In the genomic region with DNA sequence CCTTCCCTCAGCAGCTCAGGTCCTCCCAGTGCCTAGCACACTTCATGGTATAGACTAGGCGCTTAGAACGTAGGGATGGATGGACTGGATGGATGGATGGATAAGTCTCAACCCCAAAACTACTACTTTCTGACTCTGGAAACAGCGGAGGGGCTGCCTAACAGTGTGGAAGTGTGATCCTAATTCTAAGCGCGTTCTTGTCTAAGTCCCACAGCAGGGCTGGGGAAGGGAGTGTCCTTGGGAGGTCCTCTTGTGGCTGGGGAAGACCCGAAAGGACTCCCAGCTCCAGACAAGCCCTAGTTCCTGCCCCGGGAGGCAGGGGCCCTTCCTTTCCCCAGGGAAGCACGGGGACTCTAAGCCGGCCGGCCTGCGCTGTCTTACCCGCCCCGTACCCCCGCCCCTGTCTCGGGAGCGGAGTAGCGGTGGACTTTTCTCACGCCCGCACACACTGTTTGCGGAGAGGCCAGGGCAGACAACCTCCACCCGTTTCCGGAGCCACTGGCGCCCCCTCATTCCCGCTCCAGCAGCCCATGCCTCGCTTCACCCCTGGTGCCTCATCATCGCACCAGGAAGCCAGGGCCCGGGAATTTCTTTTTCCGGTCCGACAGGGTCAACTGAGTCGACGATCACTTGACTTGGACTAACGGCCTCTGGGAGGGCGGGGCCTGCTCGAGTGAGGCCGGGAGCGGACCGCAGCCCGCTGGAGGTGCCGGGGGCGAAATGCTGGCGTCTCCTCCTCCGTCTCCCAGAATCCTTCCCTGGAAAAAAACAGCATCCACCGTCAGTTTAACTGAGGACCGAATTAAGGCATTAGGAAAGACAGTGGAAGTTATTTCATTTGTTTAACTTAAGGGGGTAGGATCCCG, we compare ENCODE assay signal across 1 cellular context.
TF ChIP-seq lines count a peak whose summit lies in the region.

No MANE protein-coding gene starts in this region.

TF ChIP-seq in K562, 482 proteins besides CTCF, POLR2A, EP300 and RAD21 (continued from another document and continues in another):
- TF ChIP-seq, protein P1, sequence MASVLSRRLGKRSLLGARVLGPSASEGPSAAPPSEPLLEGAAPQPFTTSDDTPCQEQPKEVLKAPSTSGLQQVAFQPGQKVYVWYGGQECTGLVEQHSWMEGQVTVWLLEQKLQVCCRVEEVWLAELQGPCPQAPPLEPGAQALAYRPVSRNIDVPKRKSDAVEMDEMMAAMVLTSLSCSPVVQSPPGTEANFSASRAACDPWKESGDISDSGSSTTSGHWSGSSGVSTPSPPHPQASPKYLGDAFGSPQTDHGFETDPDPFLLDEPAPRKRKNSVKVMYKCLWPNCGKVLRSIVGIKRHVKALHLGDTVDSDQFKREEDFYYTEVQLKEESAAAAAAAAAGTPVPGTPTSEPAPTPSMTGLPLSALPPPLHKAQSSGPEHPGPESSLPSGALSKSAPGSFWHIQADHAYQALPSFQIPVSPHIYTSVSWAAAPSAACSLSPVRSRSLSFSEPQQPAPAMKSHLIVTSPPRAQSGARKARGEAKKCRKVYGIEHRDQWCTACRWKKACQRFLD (CRISPR knock-in tag; IDR thresholded peaks at IDR 0.05), result peak; percentile 76; the same call in 1 of the 2 replicates
- TF ChIP-seq, protein P2, sequence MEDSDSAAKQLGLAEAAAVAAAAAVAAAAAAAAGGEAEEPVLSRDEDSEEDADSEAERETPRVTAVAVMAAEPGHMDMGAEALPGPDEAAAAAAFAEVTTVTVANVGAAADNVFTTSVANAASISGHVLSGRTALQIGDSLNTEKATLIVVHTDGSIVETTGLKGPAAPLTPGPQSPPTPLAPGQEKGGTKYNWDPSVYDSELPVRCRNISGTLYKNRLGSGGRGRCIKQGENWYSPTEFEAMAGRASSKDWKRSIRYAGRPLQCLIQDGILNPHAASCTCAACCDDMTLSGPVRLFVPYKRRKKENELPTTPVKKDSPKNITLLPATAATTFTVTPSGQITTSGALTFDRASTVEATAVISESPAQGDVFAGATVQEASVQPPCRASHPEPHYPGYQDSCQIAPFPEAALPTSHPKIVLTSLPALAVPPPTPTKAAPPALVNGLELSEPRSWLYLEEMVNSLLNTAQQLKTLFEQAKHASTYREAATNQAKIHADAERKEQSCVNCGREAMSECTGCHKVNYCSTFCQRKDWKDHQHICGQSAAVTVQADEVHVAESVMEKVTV (CRISPR knock-in tag; IDR thresholded peaks at IDR 0.05), result no peak
- TF ChIP-seq NR2C2 (CRISPR knock-in tag; IDR thresholded peaks at IDR 0.05) (no peak), NR2C2 (tag; IDR thresholded peaks at IDR 0.05) (peak; percentile 96), SMAD3 (CRISPR knock-in tag; conservative IDR thresholded peaks at IDR 0.05) (no peak), ZFP36 (IDR thresholded peaks at IDR 0.05; ENCODE audit: low read depth, low read length, partially characterized antibody) (peak; percentile 8), NFIX (CRISPR knock-in tag; IDR thresholded peaks at IDR 0.05; ENCODE audit: low read depth) (no peak), SLC30A9 (CRISPR knock-in tag; IDR thresholded peaks at IDR 0.05) (no peak), RHOXF2B (CRISPR knock-in tag; conservative IDR thresholded peaks at IDR 0.05) (no peak), CBX1 (IDR thresholded peaks at IDR 0.05; ENCODE audit: low read depth) (0 out of 2 replicates have a peak, but pooled peaks have one; percentile 25), JUNB (CRISPR knock-in tag; conservative IDR thresholded peaks at IDR 0.05) (no peak), ZBTB17 (CRISPR knock-in tag; IDR thresholded peaks at IDR 0.05) (peak; percentile 56; the same call in 1 of the 2 replicates), GABPA (tag; conservative IDR thresholded peaks at IDR 0.05; ENCODE audit: low read depth) (peak; percentile 89), SUPT5H (IDR thresholded peaks at IDR 0.05) (no peak), ZFP30 (CRISPR knock-in tag; IDR thresholded peaks at IDR 0.05; ENCODE audit: borderline replicate concordance) (no peak), ATF7 (IDR thresholded peaks at IDR 0.05) (no peak), ZNF644 (tag; IDR thresholded peaks at IDR 0.05; ENCODE audit: low read depth) (no peak), CREM (IDR thresholded peaks at IDR 0.05; ENCODE audit: low read depth) (peak; percentile 12; the same call in 1 of the 2 replicates), ZEB2 (IDR thresholded peaks at IDR 0.05) (no peak), KHSRP (IDR thresholded peaks at IDR 0.05) (no peak), ARHGAP35 (IDR thresholded peaks at IDR 0.05; ENCODE audit: partially characterized antibody) (no peak), SMARCB1 (IDR thresholded peaks at IDR 0.05; ENCODE audit: insufficient read length, low read depth) (no peak), RBFOX2 (IDR thresholded peaks at IDR 0.05; ENCODE audit: low read depth, low read length) (peak; percentile 76), POLR2G (IDR thresholded peaks at IDR 0.05; ENCODE audit: low read depth, low read length) (peak; percentile 76), ZNF347 (CRISPR knock-in tag; IDR thresholded peaks at IDR 0.05; ENCODE audit: low read depth) (no peak), KAT2B (IDR thresholded peaks at IDR 0.05; ENCODE audit: low read depth, low read length) (no peak)
- TF ChIP-seq, protein P3, sequence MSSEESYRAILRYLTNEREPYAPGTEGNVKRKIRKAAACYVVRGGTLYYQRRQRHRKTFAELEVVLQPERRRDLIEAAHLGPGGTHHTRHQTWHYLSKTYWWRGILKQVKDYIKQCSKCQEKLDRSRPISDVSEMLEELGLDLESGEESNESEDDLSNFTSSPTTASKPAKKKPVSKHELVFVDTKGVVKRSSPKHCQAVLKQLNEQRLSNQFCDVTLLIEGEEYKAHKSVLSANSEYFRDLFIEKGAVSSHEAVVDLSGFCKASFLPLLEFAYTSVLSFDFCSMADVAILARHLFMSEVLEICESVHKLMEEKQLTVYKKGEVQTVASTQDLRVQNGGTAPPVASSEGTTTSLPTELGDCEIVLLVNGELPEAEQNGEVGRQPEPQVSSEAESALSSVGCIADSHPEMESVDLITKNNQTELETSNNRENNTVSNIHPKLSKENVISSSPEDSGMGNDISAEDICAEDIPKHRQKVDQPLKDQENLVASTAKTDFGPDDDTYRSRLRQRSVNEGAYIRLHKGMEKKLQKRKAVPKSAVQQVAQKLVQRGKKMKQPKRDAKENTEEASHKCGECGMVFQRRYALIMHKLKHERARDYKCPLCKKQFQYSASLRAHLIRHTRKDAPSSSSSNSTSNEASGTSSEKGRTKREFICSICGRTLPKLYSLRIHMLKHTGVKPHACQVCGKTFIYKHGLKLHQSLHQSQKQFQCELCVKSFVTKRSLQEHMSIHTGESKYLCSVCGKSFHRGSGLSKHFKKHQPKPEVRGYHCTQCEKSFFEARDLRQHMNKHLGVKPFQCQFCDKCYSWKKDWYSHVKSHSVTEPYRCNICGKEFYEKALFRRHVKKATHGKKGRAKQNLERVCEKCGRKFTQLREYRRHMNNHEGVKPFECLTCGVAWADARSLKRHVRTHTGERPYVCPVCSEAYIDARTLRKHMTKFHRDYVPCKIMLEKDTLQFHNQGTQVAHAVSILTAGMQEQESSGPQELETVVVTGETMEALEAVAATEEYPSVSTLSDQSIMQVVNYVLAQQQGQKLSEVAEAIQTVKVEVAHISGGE (CRISPR knock-in tag; IDR thresholded peaks at IDR 0.05), result peak in 1 of 3 experiments; percentile 95; a peak in 2 of 6 replicates
- TF ChIP-seq, protein P4, sequence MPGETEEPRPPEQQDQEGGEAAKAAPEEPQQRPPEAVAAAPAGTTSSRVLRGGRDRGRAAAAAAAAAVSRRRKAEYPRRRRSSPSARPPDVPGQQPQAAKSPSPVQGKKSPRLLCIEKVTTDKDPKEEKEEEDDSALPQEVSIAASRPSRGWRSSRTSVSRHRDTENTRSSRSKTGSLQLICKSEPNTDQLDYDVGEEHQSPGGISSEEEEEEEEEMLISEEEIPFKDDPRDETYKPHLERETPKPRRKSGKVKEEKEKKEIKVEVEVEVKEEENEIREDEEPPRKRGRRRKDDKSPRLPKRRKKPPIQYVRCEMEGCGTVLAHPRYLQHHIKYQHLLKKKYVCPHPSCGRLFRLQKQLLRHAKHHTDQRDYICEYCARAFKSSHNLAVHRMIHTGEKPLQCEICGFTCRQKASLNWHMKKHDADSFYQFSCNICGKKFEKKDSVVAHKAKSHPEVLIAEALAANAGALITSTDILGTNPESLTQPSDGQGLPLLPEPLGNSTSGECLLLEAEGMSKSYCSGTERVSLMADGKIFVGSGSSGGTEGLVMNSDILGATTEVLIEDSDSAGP (CRISPR knock-in tag; IDR thresholded peaks at IDR 0.05), result no peak
- TF ChIP-seq, protein P5, sequence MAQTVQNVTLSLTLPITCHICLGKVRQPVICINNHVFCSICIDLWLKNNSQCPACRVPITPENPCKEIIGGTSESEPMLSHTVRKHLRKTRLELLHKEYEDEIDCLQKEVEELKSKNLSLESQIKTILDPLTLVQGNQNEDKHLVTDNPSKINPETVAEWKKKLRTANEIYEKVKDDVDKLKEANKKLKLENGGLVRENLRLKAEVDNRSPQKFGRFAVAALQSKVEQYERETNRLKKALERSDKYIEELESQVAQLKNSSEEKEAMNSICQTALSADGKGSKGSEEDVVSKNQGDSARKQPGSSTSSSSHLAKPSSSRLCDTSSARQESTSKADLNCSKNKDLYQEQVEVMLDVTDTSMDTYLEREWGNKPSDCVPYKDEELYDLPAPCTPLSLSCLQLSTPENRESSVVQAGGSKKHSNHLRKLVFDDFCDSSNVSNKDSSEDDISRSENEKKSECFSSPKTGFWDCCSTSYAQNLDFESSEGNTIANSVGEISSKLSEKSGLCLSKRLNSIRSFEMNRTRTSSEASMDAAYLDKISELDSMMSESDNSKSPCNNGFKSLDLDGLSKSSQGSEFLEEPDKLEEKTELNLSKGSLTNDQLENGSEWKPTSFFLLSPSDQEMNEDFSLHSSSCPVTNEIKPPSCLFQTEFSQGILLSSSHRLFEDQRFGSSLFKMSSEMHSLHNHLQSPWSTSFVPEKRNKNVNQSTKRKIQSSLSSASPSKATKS (CRISPR knock-in tag; IDR thresholded peaks at IDR 0.05), result no peak
- TF ChIP-seq, protein P6, sequence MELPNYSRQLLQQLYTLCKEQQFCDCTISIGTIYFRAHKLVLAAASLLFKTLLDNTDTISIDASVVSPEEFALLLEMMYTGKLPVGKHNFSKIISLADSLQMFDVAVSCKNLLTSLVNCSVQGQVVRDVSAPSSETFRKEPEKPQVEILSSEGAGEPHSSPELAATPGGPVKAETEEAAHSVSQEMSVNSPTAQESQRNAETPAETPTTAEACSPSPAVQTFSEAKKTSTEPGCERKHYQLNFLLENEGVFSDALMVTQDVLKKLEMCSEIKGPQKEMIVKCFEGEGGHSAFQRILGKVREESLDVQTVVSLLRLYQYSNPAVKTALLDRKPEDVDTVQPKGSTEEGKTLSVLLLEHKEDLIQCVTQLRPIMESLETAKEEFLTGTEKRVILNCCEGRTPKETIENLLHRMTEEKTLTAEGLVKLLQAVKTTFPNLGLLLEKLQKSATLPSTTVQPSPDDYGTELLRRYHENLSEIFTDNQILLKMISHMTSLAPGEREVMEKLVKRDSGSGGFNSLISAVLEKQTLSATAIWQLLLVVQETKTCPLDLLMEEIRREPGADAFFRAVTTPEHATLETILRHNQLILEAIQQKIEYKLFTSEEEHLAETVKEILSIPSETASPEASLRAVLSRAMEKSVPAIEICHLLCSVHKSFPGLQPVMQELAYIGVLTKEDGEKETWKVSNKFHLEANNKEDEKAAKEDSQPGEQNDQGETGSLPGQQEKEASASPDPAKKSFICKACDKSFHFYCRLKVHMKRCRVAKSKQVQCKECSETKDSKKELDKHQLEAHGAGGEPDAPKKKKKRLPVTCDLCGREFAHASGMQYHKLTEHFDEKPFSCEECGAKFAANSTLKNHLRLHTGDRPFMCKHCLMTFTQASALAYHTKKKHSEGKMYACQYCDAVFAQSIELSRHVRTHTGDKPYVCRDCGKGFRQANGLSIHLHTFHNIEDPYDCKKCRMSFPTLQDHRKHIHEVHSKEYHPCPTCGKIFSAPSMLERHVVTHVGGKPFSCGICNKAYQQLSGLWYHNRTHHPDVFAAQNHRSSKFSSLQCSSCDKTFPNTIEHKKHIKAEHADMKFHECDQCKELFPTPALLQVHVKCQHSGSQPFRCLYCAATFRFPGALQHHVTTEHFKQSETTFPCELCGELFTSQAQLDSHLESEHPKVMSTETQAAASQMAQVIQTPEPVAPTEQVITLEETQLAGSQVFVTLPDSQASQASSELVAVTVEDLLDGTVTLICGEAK (IDR thresholded peaks at IDR 0.05), result peak; percentile 70
- TF ChIP-seq, protein P6 (CRISPR knock-in tag; IDR thresholded peaks at IDR 0.05), result no peak
- TF ChIP-seq, protein P7, sequence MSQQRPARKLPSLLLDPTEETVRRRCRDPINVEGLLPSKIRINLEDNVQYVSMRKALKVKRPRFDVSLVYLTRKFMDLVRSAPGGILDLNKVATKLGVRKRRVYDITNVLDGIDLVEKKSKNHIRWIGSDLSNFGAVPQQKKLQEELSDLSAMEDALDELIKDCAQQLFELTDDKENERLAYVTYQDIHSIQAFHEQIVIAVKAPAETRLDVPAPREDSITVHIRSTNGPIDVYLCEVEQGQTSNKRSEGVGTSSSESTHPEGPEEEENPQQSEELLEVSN (IDR thresholded peaks at IDR 0.05; ENCODE audit: borderline replicate concordance in 1 of 2, extremely low read depth in 1 of 2, insufficient read depth in 1 of 2, insufficient read length in 1 of 2, low read depth in 1 of 2, low read length in 1 of 2, poor library complexity in 1 of 2, severe bottlenecking in 1 of 2), result peak in 1 of 2 experiments; percentile 36
